In the genomic region with DNA sequence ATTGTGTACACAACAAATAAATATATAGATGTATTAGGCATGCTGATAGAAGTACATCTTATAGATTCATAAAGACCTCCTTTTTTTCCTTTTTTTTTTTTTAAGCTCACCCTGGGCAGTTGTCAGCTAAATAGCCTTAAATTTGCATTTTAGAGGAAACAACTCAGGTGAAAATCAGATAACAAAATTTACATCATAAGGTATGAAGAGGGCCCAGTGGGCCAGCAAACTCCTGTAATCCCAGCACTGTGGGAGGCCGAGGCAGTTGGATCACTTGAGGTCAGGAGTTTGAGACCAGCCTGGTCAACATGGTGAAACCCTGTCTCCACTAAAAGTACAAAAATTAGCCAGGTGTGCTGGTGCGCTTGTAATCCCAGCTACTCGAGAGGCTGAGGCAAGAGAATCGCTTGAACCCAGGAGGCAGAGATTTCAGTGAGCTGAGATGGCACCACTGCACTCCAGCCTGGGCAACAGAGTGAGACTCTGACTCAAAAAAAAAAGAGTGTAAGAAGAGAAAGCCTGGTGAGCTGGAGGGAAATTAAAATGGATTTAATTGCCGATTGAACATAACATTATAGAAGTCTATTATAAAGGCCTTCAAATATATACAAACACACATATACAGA, we compare ENCODE assay signal across 1 cellular context.
TF ChIP-seq lines count a peak whose summit lies in the region.

No MANE protein-coding gene starts in this region.

TF ChIP-seq in WTC11, 78 proteins besides CTCF, POLR2A, EP300 and RAD21 (continued from another document):
- TF ChIP-seq MYBL2 (CRISPR knock-in tag; IDR thresholded peaks at IDR 0.05) (peak; percentile 65; the same call in 1 of the 2 replicates), ZNF121 (CRISPR knock-in tag; IDR thresholded peaks at IDR 0.05) (peak; percentile 95)
